Comparison of ENCODE assay signal across 1 cellular context in genomic region chr22:42641801-42642413, GRCh38.
A peak's percentile ranks its signal among the peaks of the same experiment; 100 is the strongest.
TF ChIP-seq lines count a peak whose summit lies in the region.

No MANE protein-coding gene starts in this region.

TF ChIP-seq in HepG2, 621 proteins besides CTCF, POLR2A, EP300 and RAD21 (continued from another document):
- TF ChIP-seq ARID4A (CRISPR knock-in tag; IDR thresholded peaks at IDR 0.05; ENCODE audit: borderline replicate concordance) (peak; percentile 18; the same call in 1 of the 2 replicates), XBP1 (CRISPR knock-in tag; IDR thresholded peaks at IDR 0.05) (no peak), NFYC (CRISPR knock-in tag; IDR thresholded peaks at IDR 0.05) (no peak), ZNF792 (CRISPR knock-in tag; IDR thresholded peaks at IDR 0.05) (0 out of 2 replicates have a peak, but pooled peaks have one; percentile 50), ZNF580 (CRISPR knock-in tag; IDR thresholded peaks at IDR 0.05; ENCODE audit: borderline replicate concordance, low read depth) (0 out of 2 replicates have a peak, but pooled peaks have one; percentile 40), PAXIP1 (CRISPR knock-in tag; conservative IDR thresholded peaks at IDR 0.05) (peak; percentile 91), HDAC6 (IDR thresholded peaks at IDR 0.05; ENCODE audit: low read depth, low read length) (no peak), TARDBP (CRISPR knock-in tag; IDR thresholded peaks at IDR 0.05) (0 out of 2 replicates have a peak, but pooled peaks have one; percentile 44), ZNF782 (CRISPR knock-in tag; IDR thresholded peaks at IDR 0.05; ENCODE audit: borderline replicate concordance) (no peak), ZSCAN20 (CRISPR knock-in tag; IDR thresholded peaks at IDR 0.05; ENCODE audit: borderline replicate concordance) (no peak), KDM6A (CRISPR knock-in tag; IDR thresholded peaks at IDR 0.05; ENCODE audit: low read depth) (peak; percentile 72), ZMYM2 (CRISPR knock-in tag; IDR thresholded peaks at IDR 0.05) (0 out of 2 replicates have a peak, but pooled peaks have one; percentile 34), MAX (IDR thresholded peaks at IDR 0.05) (0 out of 2 replicates have a peak, but pooled peaks have one; percentile 7), SAP130 (CRISPR knock-in tag; IDR thresholded peaks at IDR 0.05; ENCODE audit: low read depth) (peak; percentile 71), ZNF883 (CRISPR knock-in tag; IDR thresholded peaks at IDR 0.05; ENCODE audit: not compliant biosample characterization) (no peak), SOX13 (IDR thresholded peaks at IDR 0.05) (no peak), SOX13 (CRISPR knock-in tag; conservative IDR thresholded peaks at IDR 0.05 in 1 of 2, IDR thresholded peaks at IDR 0.05 in 1 of 2) (peak in 1 of 2 experiments; percentile 54; a peak in 2 of 4 replicates), ATF1 (CRISPR knock-in tag; IDR thresholded peaks at IDR 0.05) (peak; percentile 44; the same call in 1 of the 2 replicates), HBP1 (CRISPR knock-in tag; IDR thresholded peaks at IDR 0.05; ENCODE audit: low read depth) (0 out of 2 replicates have a peak, but pooled peaks have one; percentile 43), ZNF605 (CRISPR knock-in tag; IDR thresholded peaks at IDR 0.05) (no peak), ATF6 (CRISPR knock-in tag; conservative IDR thresholded peaks at IDR 0.05) (no peak), MXD3 (CRISPR knock-in tag; IDR thresholded peaks at IDR 0.05) (no peak), TFAP4 (IDR thresholded peaks at IDR 0.05; ENCODE audit: borderline replicate concordance, low read depth) (peak; percentile 36; the same call in 1 of the 2 replicates), ZNF567 (CRISPR knock-in tag; IDR thresholded peaks at IDR 0.05; ENCODE audit: borderline replicate concordance) (no peak), ZNF350 (CRISPR knock-in tag; IDR thresholded peaks at IDR 0.05; ENCODE audit: borderline replicate concordance, low read depth) (0 out of 2 replicates have a peak, but pooled peaks have one; percentile 5), ZNF772 (CRISPR knock-in tag; IDR thresholded peaks at IDR 0.05) (0 out of 2 replicates have a peak, but pooled peaks have one; percentile 14), HNF4A (CRISPR knock-in tag; IDR thresholded peaks at IDR 0.05) (peak; percentile 85), MIER3 (CRISPR knock-in tag; IDR thresholded peaks at IDR 0.05; ENCODE audit: borderline replicate concordance) (0 out of 2 replicates have a peak, but pooled peaks have one; percentile 13), SNAPC5 (CRISPR knock-in tag; IDR thresholded peaks at IDR 0.05; ENCODE audit: borderline replicate concordance) (no peak), HOXA3 (CRISPR knock-in tag; IDR thresholded peaks at IDR 0.05) (peak; percentile 60), CHD4 (IDR thresholded peaks at IDR 0.05; ENCODE audit: borderline replicate concordance, low read length) (peak; percentile 70; the same call in 1 of the 2 replicates), ZNF414 (CRISPR knock-in tag; IDR thresholded peaks at IDR 0.05) (0 out of 2 replicates have a peak, but pooled peaks have one; percentile 35), BATF2 (CRISPR knock-in tag; IDR thresholded peaks at IDR 0.05) (no peak), RFX3 (CRISPR knock-in tag; IDR thresholded peaks at IDR 0.05) (no peak), ZNF773 (CRISPR knock-in tag; IDR thresholded peaks at IDR 0.05; ENCODE audit: borderline replicate concordance) (no peak), RXRA (CRISPR knock-in tag; IDR thresholded peaks at IDR 0.05) (peak; percentile 58; the same call in 1 of the 2 replicates), NCOA2 (CRISPR knock-in tag; IDR thresholded peaks at IDR 0.05) (peak; percentile 80), PRDM10 (CRISPR knock-in tag; IDR thresholded peaks at IDR 0.05; ENCODE audit: low read depth) (0 out of 2 replicates have a peak, but pooled peaks have one; percentile 57)
